ENCODE assay signal across 1 cellular context in the genomic region with DNA sequence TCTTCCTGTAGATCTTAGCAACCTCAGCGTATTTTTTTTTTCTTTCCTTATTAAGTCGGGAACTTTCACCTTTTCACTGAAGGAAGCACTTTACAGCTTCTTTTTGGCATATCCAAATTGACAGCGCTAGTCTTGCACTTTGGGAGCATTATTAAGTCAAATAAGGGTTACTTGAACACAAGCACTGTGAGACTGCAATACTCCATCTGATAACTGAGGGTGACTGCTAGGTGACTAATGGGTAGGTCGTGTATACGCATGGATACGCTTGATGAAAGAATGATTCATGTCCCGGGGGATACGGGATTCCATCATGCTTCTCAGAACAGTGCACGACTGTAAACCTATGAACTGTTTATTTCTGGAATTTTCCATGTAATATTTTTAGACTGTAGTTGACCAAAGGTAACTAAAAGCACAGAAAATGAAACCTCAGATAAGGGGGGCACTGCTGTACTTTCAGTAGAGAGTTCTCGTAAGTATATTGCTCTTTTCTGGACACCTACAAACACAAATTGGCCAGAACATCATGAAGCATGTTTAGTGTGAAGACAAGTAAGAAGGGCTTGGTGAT.
TF ChIP-seq lines count a peak whose summit lies in the region.

No MANE protein-coding gene starts in this region.

TF ChIP-seq in A549, 52 proteins besides CTCF, POLR2A, EP300 and RAD21 (continued from another document):
- TF ChIP-seq BCL3 (IDR thresholded peaks at IDR 0.05): no peak
- TF ChIP-seq SREBF2 (IDR thresholded peaks at IDR 0.05): no peak
- TF ChIP-seq, protein P1, sequence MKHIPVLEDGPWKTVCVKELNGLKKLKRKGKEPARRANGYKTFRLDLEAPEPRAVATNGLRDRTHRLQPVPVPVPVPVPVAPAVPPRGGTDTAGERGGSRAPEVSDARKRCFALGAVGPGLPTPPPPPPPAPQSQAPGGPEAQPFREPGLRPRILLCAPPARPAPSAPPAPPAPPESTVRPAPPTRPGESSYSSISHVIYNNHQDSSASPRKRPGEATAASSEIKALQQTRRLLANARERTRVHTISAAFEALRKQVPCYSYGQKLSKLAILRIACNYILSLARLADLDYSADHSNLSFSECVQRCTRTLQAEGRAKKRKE (CRISPR knock-in tag; IDR thresholded peaks at IDR 0.05; ENCODE audit: low read depth): no peak
- TF ChIP-seq HES2 (IDR thresholded peaks at IDR 0.05): no peak
- TF ChIP-seq CEBPB (IDR thresholded peaks at IDR 0.05): no peak
- no peak for TF ChIP-seq MAZ (IDR thresholded peaks at IDR 0.05; ENCODE audit: borderline replicate concordance, low read depth, low read length)
- TF ChIP-seq HMGXB4 (CRISPR knock-in tag; IDR thresholded peaks at IDR 0.05; ENCODE audit: borderline replicate concordance): no peak
- no peak for TF ChIP-seq POLR2AphosphoS2 (conservative IDR thresholded peaks at IDR 0.05; ENCODE audit: low read length)
- no peak for TF ChIP-seq NPAS2 (CRISPR knock-in tag; IDR thresholded peaks at IDR 0.05; ENCODE audit: borderline replicate concordance)
- TF ChIP-seq, protein P2, sequence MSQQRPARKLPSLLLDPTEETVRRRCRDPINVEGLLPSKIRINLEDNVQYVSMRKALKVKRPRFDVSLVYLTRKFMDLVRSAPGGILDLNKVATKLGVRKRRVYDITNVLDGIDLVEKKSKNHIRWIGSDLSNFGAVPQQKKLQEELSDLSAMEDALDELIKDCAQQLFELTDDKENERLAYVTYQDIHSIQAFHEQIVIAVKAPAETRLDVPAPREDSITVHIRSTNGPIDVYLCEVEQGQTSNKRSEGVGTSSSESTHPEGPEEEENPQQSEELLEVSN (IDR thresholded peaks at IDR 0.05; ENCODE audit: borderline replicate concordance, low read depth): no peak
- no peak for TF ChIP-seq EHF (CRISPR knock-in tag; IDR thresholded peaks at IDR 0.05)
- peak; percentile 70 for TF ChIP-seq FOSL2 (IDR thresholded peaks at IDR 0.05)
- TF ChIP-seq FOSL2 (CRISPR knock-in tag; IDR thresholded peaks at IDR 0.05): peak; percentile 82
- TF ChIP-seq BHLHE40 (IDR thresholded peaks at IDR 0.05; ENCODE audit: low read depth, low read length): no peak
- peak; percentile 71; the same call in 1 of the 2 replicates for TF ChIP-seq GATA3 (IDR thresholded peaks at IDR 0.05; ENCODE audit: borderline replicate concordance)
- TF ChIP-seq KDM5A (IDR thresholded peaks at IDR 0.05): no peak
- no peak for TF ChIP-seq CHD4 (IDR thresholded peaks at IDR 0.05; ENCODE audit: borderline replicate concordance)
- no peak for TF ChIP-seq RFX5 (IDR thresholded peaks at IDR 0.05)
- TF ChIP-seq NFE2L2 (conservative IDR thresholded peaks at IDR 0.05; ENCODE audit: low read length): no peak
- no peak for TF ChIP-seq ESRRA (IDR thresholded peaks at IDR 0.05; ENCODE audit: borderline replicate concordance, low read length)
- no peak for TF ChIP-seq USF2 (IDR thresholded peaks at IDR 0.05)
- TF ChIP-seq SMC3 (IDR thresholded peaks at IDR 0.05): no peak
- no peak for TF ChIP-seq RARB (CRISPR knock-in tag; IDR thresholded peaks at IDR 0.05)
- peak; percentile 29 to 49; a peak in 2 of 5 replicates for TF ChIP-seq JUN (IDR thresholded peaks at IDR 0.05)
- peak; percentile 33 for TF ChIP-seq MAFK (IDR thresholded peaks at IDR 0.05; ENCODE audit: partially characterized antibody)
- no peak for TF ChIP-seq HOXB13 (CRISPR knock-in tag; IDR thresholded peaks at IDR 0.05; ENCODE audit: low read depth)
- TF ChIP-seq TP53 (CRISPR knock-in tag; IDR thresholded peaks at IDR 0.05): no peak
- TF ChIP-seq, protein P3, sequence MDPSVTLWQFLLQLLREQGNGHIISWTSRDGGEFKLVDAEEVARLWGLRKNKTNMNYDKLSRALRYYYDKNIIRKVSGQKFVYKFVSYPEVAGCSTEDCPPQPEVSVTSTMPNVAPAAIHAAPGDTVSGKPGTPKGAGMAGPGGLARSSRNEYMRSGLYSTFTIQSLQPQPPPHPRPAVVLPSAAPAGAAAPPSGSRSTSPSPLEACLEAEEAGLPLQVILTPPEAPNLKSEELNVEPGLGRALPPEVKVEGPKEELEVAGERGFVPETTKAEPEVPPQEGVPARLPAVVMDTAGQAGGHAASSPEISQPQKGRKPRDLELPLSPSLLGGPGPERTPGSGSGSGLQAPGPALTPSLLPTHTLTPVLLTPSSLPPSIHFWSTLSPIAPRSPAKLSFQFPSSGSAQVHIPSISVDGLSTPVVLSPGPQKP (IDR thresholded peaks at IDR 0.05; ENCODE audit: low read depth, low read length): no peak
TF ChIP-seq in A549: peak in this region for 6.
